Comparison of ENCODE assay signal across 8 cellular contexts in genomic region chr9:85941617-85941930, GRCh38. TPM values are rescaled to one million over a fixed set of nuclear protein-coding genes. Genes with fewer than 3 reads are reported as not detected.
DNase-seq lines count a peak whose midpoint lies in the region; ATAC-seq and TF ChIP-seq lines count a peak whose summit lies in the region.

No MANE protein-coding gene starts in this region.

- H3K27ac ChIP-seq in CD4-positive, alpha-beta memory T cell (ENCODE audit: low read depth, low read length) = peak overlapping the region; percentile 87
- peak overlapping the region; percentile 85 for H3K27ac ChIP-seq in neutrophil

- peak overlapping the region in 4 of 7 donors; percentile 91 to 92 (median 92) for H3K27ac Mint-ChIP-seq in CD4-positive, alpha-beta memory T cell
- peak overlapping the region; percentile 80 for H3K27ac Mint-ChIP-seq in endothelial cell (ENCODE audit: unreplicated experiment)

- peak overlapping the region; percentile 43 to 73 for H3K4me3 ChIP-seq in CD4-positive, alpha-beta memory T cell (ENCODE audit: low read length in 2 of 2)
- H3K4me3 ChIP-seq in NT2/D1 (ENCODE audit: insufficient read length, low read depth) = peak overlapping the region; percentile 95
- H3K4me3 ChIP-seq in neutrophil (ENCODE audit: low read depth in 1 of 2, low read length in 1 of 2) = peak overlapping the region; percentile 86 to 87

- no peak for TF ChIP-seq CTCF in endothelial cell (IDR thresholded peaks at IDR 0.05; ENCODE audit: unreplicated experiment)
- no peak for TF ChIP-seq CTCF in neutrophil (IDR thresholded peaks at IDR 0.05)

- H3K4me1 Mint-ChIP-seq in CD4-positive, alpha-beta memory T cell = peaks cover 16 to 21% (median 18%) of the 10 kb centered on the region in 4 donors
- no peaks in the 10 kb centered on the region for H3K4me1 Mint-ChIP-seq in endothelial cell (ENCODE audit: unreplicated experiment)

- no peaks in the 10 kb centered on the region for H3K27me3 ChIP-seq in CD4-positive, alpha-beta memory T cell (ENCODE audit: insufficient read depth, low read length)
- no peaks in the 10 kb centered on the region for H3K27me3 ChIP-seq in NT2/D1 (ENCODE audit: insufficient read depth, insufficient read length)
- no peaks in the 10 kb centered on the region for H3K27me3 ChIP-seq in neutrophil

- H3K9ac ChIP-seq in NT2/D1 (ENCODE audit: insufficient read length, low read depth) = peak overlapping the region; percentile 94

- no peaks in the 10 kb centered on the region for H3K27me3 Mint-ChIP-seq in CD4-positive, alpha-beta memory T cell
- H3K27me3 Mint-ChIP-seq in endothelial cell (ENCODE audit: unreplicated experiment) = no peaks in the 10 kb centered on the region

- POLR2A ChIA-PET in CD4-positive, alpha-beta memory T cell (lab: Charles Lee; ENCODE audit: partially characterized antibody) = interaction anchor here (0.9 to 3.0 kb wide), 4 partner anchors 200 to 1961 kb away, joined by 3 to 15 read pairs (median 6); partner anchors contain the start of genes AGTPBP1, HNRNPK and ISCA1

- CTCF ChIA-PET in CD4-positive, alpha-beta memory T cell (lab: Charles Lee; ENCODE audit: partially characterized antibody) = no interaction called here

- peak in 1 of 5 donors; percentile 8 for DNase-seq in CD4-positive, alpha-beta memory T cell
- DNase-seq in NT2/D1 (ENCODE audit: low read depth, low spot score) (no peak), endothelial cell (ENCODE audit: low spot score) (no peak), CD1c-positive myeloid dendritic cell (ENCODE audit: extremely low spot score) (no peak), SHP77 (lab: John Stamatoyannopoulos, UW) (no peak), NAMALWA (ENCODE audit: low spot score) (no peak)

- no peaks in the 10 kb centered on the region for H3K9me3 Mint-ChIP-seq in CD4-positive, alpha-beta memory T cell
- H3K9me3 Mint-ChIP-seq in endothelial cell (ENCODE audit: unreplicated experiment) = no peaks in the 10 kb centered on the region

- ATAC-seq in GM21526 (IDR thresholded peaks at IDR 0.05; ENCODE audit: low FRiP score, unreplicated experiment) = no peak

- intact Hi-C loops in CD4-positive, alpha-beta memory T cell (cut with micrococcal nuclease) = loop anchor here (1.0 to 5.0 kb wide), 3 partner anchors 341 to 1006 kb away; partner anchors contain the start of genes GAS1, ISCA1 and TUT7

- H3K36me3 Mint-ChIP-seq in CD4-positive, alpha-beta memory T cell = peaks cover 6 to 16% of the 10 kb centered on the region in 2 donors
- peaks cover 2% of the 10 kb centered on the region for H3K36me3 Mint-ChIP-seq in endothelial cell (ENCODE audit: low read depth, unreplicated experiment)

- H3K4me3 Mint-ChIP-seq in CD4-positive, alpha-beta memory T cell = peak overlapping the region in 6 of 8 donors; percentile 86 to 95 (median 90)
- peak overlapping the region; percentile 96 for H3K4me3 Mint-ChIP-seq in endothelial cell (ENCODE audit: unreplicated experiment)

- H3K4me1 ChIP-seq in CD4-positive, alpha-beta memory T cell (ENCODE audit: insufficient read depth, low read length) = peaks cover 45% of the 10 kb centered on the region
- H3K4me1 ChIP-seq in NT2/D1 (ENCODE audit: insufficient read depth, insufficient read length) (no peaks in the 10 kb centered on the region), neutrophil (ENCODE audit: control insufficient read depth in 1 of 2, insufficient read depth in 1 of 2, low read depth in 1 of 2, low read length in 1 of 2) (peaks cover 17 to 19% of the 10 kb centered on the region in 2 experiments)

- no peaks in the 10 kb centered on the region for H3K9me3 ChIP-seq in CD4-positive, alpha-beta memory T cell (ENCODE audit: control insufficient read depth in 1 of 2, low read length in 2 of 2)
- H3K9me3 ChIP-seq in NT2/D1 (ENCODE audit: insufficient read depth, low read length) (no peaks in the 10 kb centered on the region), neutrophil (no peaks in the 10 kb centered on the region)

- H3K36me3 ChIP-seq in CD4-positive, alpha-beta memory T cell (ENCODE audit: insufficient read depth, low read length) = peaks cover 12% of the 10 kb centered on the region
- H3K36me3 ChIP-seq in NT2/D1 (ENCODE audit: insufficient read depth, insufficient read length, low read length) (peaks cover 44% of the 10 kb centered on the region), neutrophil (peaks cover 11% of the 10 kb centered on the region)

RNA-seq across cellular contexts. Expression of gene NAA35, which starts 0.6 kb away (rescaled TPM):
- 10 to 100 TPM; 24.8 to 27.8 TPM for total RNA-seq in CD4-positive, alpha-beta memory T cell
- 10 to 100 TPM; 14.7 to 15.7 TPM for polyA plus RNA-seq in CD4-positive, alpha-beta memory T cell
- total RNA-seq in endothelial cell (ENCODE audit: unreplicated experiment) = 23.4 TPM
